20 cellular contexts compared by ENCODE assay signal in the genomic region with DNA sequence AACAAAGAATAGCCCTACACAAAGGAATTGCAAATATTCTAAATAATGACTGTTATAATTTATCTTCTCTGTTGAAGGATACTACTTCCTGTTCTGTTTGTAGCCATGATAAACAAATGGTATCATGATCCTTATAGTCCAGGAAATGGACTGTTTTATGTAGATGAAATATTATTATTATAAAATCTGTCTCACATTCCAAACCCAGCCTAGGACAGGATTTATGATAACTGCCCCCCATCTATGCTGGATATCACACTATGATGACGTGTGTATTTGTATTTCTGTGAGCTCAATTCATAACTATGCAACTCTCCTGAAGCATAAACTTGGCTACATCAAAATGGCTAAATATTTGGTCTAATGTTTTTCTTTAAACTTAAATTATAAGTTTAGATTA.
"Had no signal": no experiment of that assay in that cellular context is flagged by ENCODE, and none has a peak within 500 bp of the region (broad histone marks: within the 10 kb centered on the region; RNA-seq: fewer than 3 reads in every experiment).

No MANE protein-coding gene starts in this region.

- H3K4me1 ChIP-seq: vagina had no signal

- H3K9me3 ChIP-seq: heart left ventricle, tibial artery, vagina had no signal

- H3K27ac Mint-ChIP-seq: activated CD4-positive, alpha-beta T cell treated with anti-CD3 and anti-CD28 coated beads, Interleukin-2, amount 10 ng/mL, durations not matched to agents 7 days and 5 days; activated naive CD4-positive, alpha-beta T cell treated with anti-CD3 and anti-CD28 coated beads, Interleukin-2, amount 10 ng/mL, durations not matched to agents 7 days and 5 days; activated T-helper 2 cell treated with anti-CD3 and anti-CD28 coated beads, Interferon-gamma antibody, Interleukin-2, Interleukin-4, amounts not matched to agents 10 μg/mL and 5 μg/mL and 100 μg/mL, durations not matched to agents 14 hours and 24 hours and 36 hours; naive B cell; T-helper 2 cell treated with Interferon-gamma antibody and Interleukin-4, amounts not matched to agents 5 μg/mL and 100 μg/mL, for 36 hours had no signal

- H3K4me3 Mint-ChIP-seq: activated CD4-positive, alpha-beta T cell treated with anti-CD3 and anti-CD28 coated beads, Interleukin-2, amount 10 ng/mL, durations not matched to agents 7 days and 5 days; activated naive CD4-positive, alpha-beta T cell treated with anti-CD3 and anti-CD28 coated beads, Interleukin-2, amount 10 ng/mL, durations not matched to agents 7 days and 5 days; naive B cell; T-helper 2 cell treated with Interferon-gamma antibody and Interleukin-4, amounts not matched to agents 5 μg/mL and 100 μg/mL, for 36 hours had no signal

- H3K27me3 ChIP-seq: heart left ventricle, tibial artery, vagina had no signal

- H3K27ac ChIP-seq: heart left ventricle, vagina had no signal

- H3K36me3 Mint-ChIP-seq: activated naive CD4-positive, alpha-beta T cell treated with anti-CD3 and anti-CD28 coated beads, Interleukin-2, amount 10 ng/mL, durations not matched to agents 7 days and 5 days; naive B cell had no signal

- H3K27me3 Mint-ChIP-seq: activated CD4-positive, alpha-beta T cell treated with anti-CD3 and anti-CD28 coated beads, Interleukin-2, amount 10 ng/mL, durations not matched to agents 7 days and 5 days; activated naive CD4-positive, alpha-beta T cell treated with anti-CD3 and anti-CD28 coated beads, Interleukin-2, amount 10 ng/mL, durations not matched to agents 7 days and 5 days; naive B cell had no signal

- H3K4me1 Mint-ChIP-seq: activated CD4-positive, alpha-beta T cell treated with anti-CD3 and anti-CD28 coated beads, Interleukin-2, amount 10 ng/mL, durations not matched to agents 7 days and 5 days; activated naive CD4-positive, alpha-beta T cell treated with anti-CD3 and anti-CD28 coated beads, Interleukin-2, amount 10 ng/mL, durations not matched to agents 7 days and 5 days; naive B cell had no signal

- ATAC-seq: heart left ventricle, left colon had no signal

- H3K36me3 ChIP-seq: heart left ventricle, tibial artery, vagina had no signal

- H3K4me3 ChIP-seq: heart left ventricle, lung, tibial artery, vagina had no signal

- H3K9me3 Mint-ChIP-seq: activated CD4-positive, alpha-beta T cell treated with anti-CD3 and anti-CD28 coated beads, Interleukin-2, amount 10 ng/mL, durations not matched to agents 7 days and 5 days; activated naive CD4-positive, alpha-beta T cell treated with anti-CD3 and anti-CD28 coated beads, Interleukin-2, amount 10 ng/mL, durations not matched to agents 7 days and 5 days had no signal

- DNase-seq: activated CD4-positive, alpha-beta T cell treated with anti-CD3 and anti-CD28 coated beads, Interleukin-2, amount 10 ng/mL, durations not matched to agents 7 days and 5 days; activated CD4-positive, CD25-positive, alpha-beta regulatory T cell; activated naive CD4-positive, alpha-beta T cell treated with anti-CD3 and anti-CD28 coated beads, Interleukin-2, amount 10 ng/mL, durations not matched to agents 7 days and 5 days; activated T-cell treated with anti-CD3 and anti-CD28 coated beads for 4 hours; caudate nucleus; cortex of kidney; effector CD8-positive, alpha-beta T cell; heart left ventricle; left colon; naive B cell; retina; small intestine; stimulated activated CD4-positive, alpha-beta T cell treated with anti-CD3 and anti-CD28 coated beads, Interleukin-4, amount 100 ng/mL, for 24 hours; stimulated activated naive CD4-positive, alpha-beta T cell; SW 1271; tibial artery had no signal
